In the genomic region with DNA sequence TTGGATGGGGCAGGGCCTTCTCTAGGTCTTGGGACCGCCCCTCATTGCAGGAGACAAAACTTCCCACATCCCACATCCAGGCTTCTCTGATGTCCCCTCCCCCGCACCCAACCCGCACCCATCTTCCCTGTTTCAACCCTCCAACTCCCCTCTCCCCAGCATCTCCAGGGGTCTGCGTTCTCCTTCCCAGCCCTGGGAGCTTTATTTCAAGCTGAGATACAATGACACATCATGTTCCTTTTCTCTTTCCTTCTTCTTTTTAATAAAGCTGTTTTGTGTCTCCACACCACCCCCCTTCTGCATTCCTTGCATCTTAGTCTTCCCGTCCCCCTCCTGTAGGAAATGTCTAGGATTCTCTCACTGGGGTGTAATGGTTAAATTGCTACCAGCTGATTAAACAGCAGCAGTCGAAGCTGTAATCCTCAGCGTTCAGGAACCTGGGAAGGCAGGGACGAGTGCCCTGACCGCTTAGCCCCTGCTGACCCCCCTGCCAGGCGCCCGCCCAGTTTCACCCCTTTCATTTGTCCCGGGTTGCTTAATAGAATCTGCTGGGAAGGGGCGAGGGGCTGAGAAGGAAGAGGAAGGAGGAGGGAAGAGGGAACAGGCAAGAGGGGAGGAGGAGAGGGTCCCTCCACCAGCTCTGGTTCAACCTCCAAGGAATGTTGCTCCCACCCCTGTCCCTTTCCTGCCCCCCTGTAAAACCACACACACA, we compare ENCODE assay signal across 2 cellular contexts.
A peak's percentile ranks its signal among the peaks of the same experiment; 100 is the strongest.
TF ChIP-seq lines count a peak whose summit lies in the region.

No MANE protein-coding gene starts in this region.

TF ChIP-seq in H1, 55 proteins besides CTCF, POLR2A, EP300 and RAD21 (continued from another document):
- peak; percentile 72 for TF ChIP-seq CEBPB (IDR thresholded peaks at IDR 0.05; ENCODE audit: low read depth, low read length)
- peak; percentile 1 for TF ChIP-seq KDM4A (IDR thresholded peaks at IDR 0.05; ENCODE audit: low read depth, low read length, severe bottlenecking)
- no peak for TF ChIP-seq EGR1 (IDR thresholded peaks at IDR 0.05; ENCODE audit: borderline replicate concordance, low read depth, low read length)
- 0 out of 2 replicates have a peak, but pooled peaks have one; percentile 41 for TF ChIP-seq TEAD4 (IDR thresholded peaks at IDR 0.05; ENCODE audit: low read depth, low read length)
- no peak for TF ChIP-seq MAFK (IDR thresholded peaks at IDR 0.05; ENCODE audit: low read depth, low read length)

TF ChIP-seq in neural cell, 6 proteins besides CTCF, POLR2A, EP300 and RAD21 (continued from another document):
- TF ChIP-seq, protein P1, sequence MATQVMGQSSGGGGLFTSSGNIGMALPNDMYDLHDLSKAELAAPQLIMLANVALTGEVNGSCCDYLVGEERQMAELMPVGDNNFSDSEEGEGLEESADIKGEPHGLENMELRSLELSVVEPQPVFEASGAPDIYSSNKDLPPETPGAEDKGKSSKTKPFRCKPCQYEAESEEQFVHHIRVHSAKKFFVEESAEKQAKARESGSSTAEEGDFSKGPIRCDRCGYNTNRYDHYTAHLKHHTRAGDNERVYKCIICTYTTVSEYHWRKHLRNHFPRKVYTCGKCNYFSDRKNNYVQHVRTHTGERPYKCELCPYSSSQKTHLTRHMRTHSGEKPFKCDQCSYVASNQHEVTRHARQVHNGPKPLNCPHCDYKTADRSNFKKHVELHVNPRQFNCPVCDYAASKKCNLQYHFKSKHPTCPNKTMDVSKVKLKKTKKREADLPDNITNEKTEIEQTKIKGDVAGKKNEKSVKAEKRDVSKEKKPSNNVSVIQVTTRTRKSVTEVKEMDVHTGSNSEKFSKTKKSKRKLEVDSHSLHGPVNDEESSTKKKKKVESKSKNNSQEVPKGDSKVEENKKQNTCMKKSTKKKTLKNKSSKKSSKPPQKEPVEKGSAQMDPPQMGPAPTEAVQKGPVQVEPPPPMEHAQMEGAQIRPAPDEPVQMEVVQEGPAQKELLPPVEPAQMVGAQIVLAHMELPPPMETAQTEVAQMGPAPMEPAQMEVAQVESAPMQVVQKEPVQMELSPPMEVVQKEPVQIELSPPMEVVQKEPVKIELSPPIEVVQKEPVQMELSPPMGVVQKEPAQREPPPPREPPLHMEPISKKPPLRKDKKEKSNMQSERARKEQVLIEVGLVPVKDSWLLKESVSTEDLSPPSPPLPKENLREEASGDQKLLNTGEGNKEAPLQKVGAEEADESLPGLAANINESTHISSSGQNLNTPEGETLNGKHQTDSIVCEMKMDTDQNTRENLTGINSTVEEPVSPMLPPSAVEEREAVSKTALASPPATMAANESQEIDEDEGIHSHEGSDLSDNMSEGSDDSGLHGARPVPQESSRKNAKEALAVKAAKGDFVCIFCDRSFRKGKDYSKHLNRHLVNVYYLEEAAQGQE (IDR thresholded peaks at IDR 0.05; ENCODE audit: borderline replicate concordance) = no peak
- TF ChIP-seq SMC3 (conservative IDR thresholded peaks at IDR 0.05; ENCODE audit: poor library complexity) (no peak), EZH2 (IDR thresholded peaks at IDR 0.05; ENCODE audit: borderline replicate concordance, insufficient read depth, low read length, poor library complexity, severe bottlenecking) (no peak)
